Comparison of ENCODE assay signal across 8 cellular contexts in genomic region chr10:104406715-104407517, GRCh38. TPM values are rescaled to one million over a fixed set of nuclear protein-coding genes. Genes with fewer than 3 reads are reported as not detected.
DNase-seq lines count a peak whose midpoint lies in the region; ATAC-seq and TF ChIP-seq lines count a peak whose summit lies in the region.

No MANE protein-coding gene starts in this region.

- no peaks in the 10 kb centered on the region for H3K4me1 ChIP-seq in transverse colon
- no peaks in the 10 kb centered on the region for H3K4me1 ChIP-seq in CD8-positive, alpha-beta T cell (ENCODE audit: insufficient read depth, low read length)

- intact Hi-C loops in transverse colon (cut with DNase I; ENCODE audit: low total_unique reads), result no loop called here
- intact Hi-C loops in CD8-positive, alpha-beta T cell (cut with DNase I, micrococcal nuclease), result loop anchor here in 1 of 2 experiments (5.0 kb wide), 1 partner anchor 520 kb away; no protein-coding TSS in a partner anchor

- TF ChIP-seq POLR2A in transverse colon (IDR thresholded peaks at IDR 0.05), result no peak

- DNase-seq in NOMO-1 treated with DMSO at 0.1 percent for 48 hours (lab: John Stamatoyannopoulos, UW; ENCODE audit: unreplicated experiment), result peak; percentile 29
- DNase-seq in NOMO-1 treated with dmso at 0.1 percent for 144 hours (lab: John Stamatoyannopoulos, UW; ENCODE audit: unreplicated experiment), result no peak
- DNase-seq in NCI-H1436 treated with DMSO at 0.1 percent for 48 hours (lab: John Stamatoyannopoulos, UW), result peak; percentile 2
- DNase-seq in dermis blood vessel endothelial cell, result peak; percentile 36
- peak; percentile 34 for DNase-seq in non-pigmented ciliary epithelial cell (ENCODE audit: low read depth)
- DNase-seq in transverse colon, result no peak
- DNase-seq in activated T-cell treated with anti-CD3 and anti-CD28 coated beads, Interleukin-2, amount 50 U/mL, for 1 hour, result no peak
- no peak for DNase-seq in CD8-positive, alpha-beta T cell

- H3K9me3 Mint-ChIP-seq in CD8-positive, alpha-beta T cell, result no peaks in the 10 kb centered on the region

- H3K27me3 ChIP-seq in transverse colon, result no peaks in the 10 kb centered on the region
- H3K27me3 ChIP-seq in CD8-positive, alpha-beta T cell (ENCODE audit: insufficient read depth, low read length), result no peaks in the 10 kb centered on the region

- peaks cover 17% of the 10 kb centered on the region for H3K27me3 Mint-ChIP-seq in CD8-positive, alpha-beta T cell (ENCODE audit: low read depth)

- TF ChIP-seq EP300 in transverse colon (IDR thresholded peaks at IDR 0.05; ENCODE audit: low read depth), result no peak

- H3K36me3 Mint-ChIP-seq in CD8-positive, alpha-beta T cell, result no peaks in the 10 kb centered on the region

- no peak overlapping the region for H3K4me3 Mint-ChIP-seq in CD8-positive, alpha-beta T cell

- WGBS in transverse colon (ENCODE audit: low coverage in 1 of 2), 2 donors, result 44 to 68% methylated on average over 3 to 7 of the region's 7 CpGs

- no peak for ATAC-seq in CD8-positive, alpha-beta T cell

- in situ Hi-C loops in transverse colon (cut with MboI; ENCODE audit: low pct_ligation_motif_present in 1 of 4, low pct_unique_long_range_greater_than_20kb in 1 of 4, low sequenced_read_pairs in 3 of 4), result no loop called here

- POLR2A ChIA-PET in CD8-positive, alpha-beta T cell (lab: Charles Lee), result no interaction called here

- CTCF ChIA-PET in CD8-positive, alpha-beta T cell (lab: Charles Lee), result interaction anchor here (0.9 kb wide), 1 partner anchor 518 kb away, joined by 3 read pairs; no protein-coding TSS in a partner anchor

- H3K4me1 Mint-ChIP-seq in CD8-positive, alpha-beta T cell (ENCODE audit: low read depth), result peaks cover 5% of the 10 kb centered on the region

- H3K36me3 ChIP-seq in transverse colon, result no peaks in the 10 kb centered on the region
- no peaks in the 10 kb centered on the region for H3K36me3 ChIP-seq in CD8-positive, alpha-beta T cell (ENCODE audit: insufficient read depth, low read length)

- H3K9me3 ChIP-seq in transverse colon, result no peaks in the 10 kb centered on the region
- no peaks in the 10 kb centered on the region for H3K9me3 ChIP-seq in CD8-positive, alpha-beta T cell (ENCODE audit: low read length)

- TF ChIP-seq CTCF in transverse colon (IDR thresholded peaks at IDR 0.05), result peak in 1 of 5 experiments; percentile 14
- no peak for TF ChIP-seq CTCF in CD8-positive, alpha-beta T cell (IDR thresholded peaks at IDR 0.05)

- no peak overlapping the region for H3K27ac ChIP-seq in transverse colon
- no peak overlapping the region for H3K27ac ChIP-seq in CD8-positive, alpha-beta T cell (ENCODE audit: low read depth, low read length)

- no peak overlapping the region for H3K27ac Mint-ChIP-seq in CD8-positive, alpha-beta T cell

- no peak overlapping the region for H3K4me3 ChIP-seq in transverse colon
- H3K4me3 ChIP-seq in CD8-positive, alpha-beta T cell (ENCODE audit: low read depth, low read length), result no peak overlapping the region

RNA-seq across cellular contexts. Expression of gene CFAP58, which starts 53.3 kb away (rescaled TPM):
- 0.85 and 1.2 TPM in 2 replicates for total RNA-seq in dermis blood vessel endothelial cell
- under 1 TPM in 2 of 4 donors, not detected in 2; 0.16 to 0.27 TPM for total RNA-seq in transverse colon
- not detected for total RNA-seq in CD8-positive, alpha-beta T cell

Comparison
In these comparisons a context has a peak if more than half of its experiments do, and no peak if none do; other contexts are left out.
1. DNase-seq: peak in NOMO-1 treated with DMSO at 0.1 percent for 48 hours (single experiment), NCI-H1436 treated with DMSO at 0.1 percent for 48 hours (single experiment), dermis blood vessel endothelial cell (single experiment) and non-pigmented ciliary epithelial cell (single experiment); none in NOMO-1 treated with dmso at 0.1 percent for 144 hours (single experiment), transverse colon (single experiment), activated T-cell treated with anti-CD3 and anti-CD28 coated beads, Interleukin-2, amount 50 U/mL, for 1 hour (single experiment) and CD8-positive, alpha-beta T cell (0 of 7).